ENCODE assay signal across 9 cellular contexts in genomic region chr5:104179057-104179456, GRCh38.
A peak's percentile ranks its signal among the peaks of the same experiment; 100 is the strongest.
DNase-seq lines count a peak whose midpoint lies in the region; TF ChIP-seq lines count a peak whose summit lies in the region.
"Had no signal": no experiment of that assay in that cellular context is flagged by ENCODE, and none has a peak within 500 bp of the region (broad histone marks: within the 10 kb centered on the region; RNA-seq: fewer than 3 reads in every experiment).

No MANE protein-coding gene starts in this region.

- in situ Hi-C loops in HAP-1 (cut with MboI; ENCODE audit: low sequenced_read_pairs): loop anchor here (10.0 kb wide), 1 partner anchor 364 kb away; no protein-coding TSS in a partner anchor

- no peaks in the 10 kb centered on the region for H3K27me3 ChIP-seq in HAP-1 (ENCODE audit: low read depth)

- H3K36me3 Mint-ChIP-seq in CD14-positive monocyte: no peaks in the 10 kb centered on the region

- no peaks in the 10 kb centered on the region for H3K36me3 ChIP-seq in HAP-1 (replicated peaks)

- peak; percentile 39 for DNase-seq in NK-92 treated with Interleukin-12 subunit alpha and Interleukin-12 subunit beta, amount 100 ng/mL, for 24 hours (lab: John Stamatoyannopoulos, UW)
- DNase-seq in NK-92 (lab: John Stamatoyannopoulos, UW; ENCODE audit: unreplicated experiment) (no peak), HAP-1 (ENCODE audit: low spot score in 2 of 2) (peak; percentile 80 to 81), NCI-H2029 (lab: John Stamatoyannopoulos, UW) (peak; percentile 68), amniotic stem cell (lab: John Stamatoyannopoulos, UW) (peak; percentile 31), kidney glomerular epithelial cell (lab: John Stamatoyannopoulos, UW) (peak; percentile 15), NCI-H146 treated with DMSO at 0.1 percent for 48 hours (lab: John Stamatoyannopoulos, UW; ENCODE audit: unreplicated experiment) (no peak), CD14-positive monocyte (ENCODE audit: low spot score) (no peak)

- no peak overlapping the region for H3K4me3 ChIP-seq in HAP-1

- no peaks in the 10 kb centered on the region for H3K27me3 Mint-ChIP-seq in CD14-positive monocyte (ENCODE audit: low read depth in 3 of 3)

- no peak for TF ChIP-seq CTCF in CD14-positive monocyte (IDR thresholded peaks at IDR 0.05)

- no peak overlapping the region for H3K4me3 Mint-ChIP-seq in CD14-positive monocyte

- H3K27ac Mint-ChIP-seq in CD14-positive monocyte: no peak overlapping the region

- peaks cover 23% of the 10 kb centered on the region for H3K4me1 ChIP-seq in HAP-1
- H3K4me1 ChIP-seq: Caco-2 had no signal

- peaks cover 7 to 27% (median 16%) of the 10 kb centered on the region in 7 donors for H3K9me3 Mint-ChIP-seq in CD14-positive monocyte

- H3K4me1 Mint-ChIP-seq in CD14-positive monocyte: no peaks in the 10 kb centered on the region

- intact Hi-C loops in CD14-positive monocyte (cut with micrococcal nuclease): no loop called here

- H3K9me3 ChIP-seq in HAP-1: no peaks in the 10 kb centered on the region

Comparison
In these comparisons a context has a peak if more than half of its experiments do, and no peak if none do; other contexts are left out.
1. DNase-seq: peak in NK-92 treated with Interleukin-12 subunit alpha and Interleukin-12 subunit beta, amount 100 ng/mL, for 24 hours (single experiment), HAP-1 (2 of 2), NCI-H2029 (single experiment), amniotic stem cell (single experiment) and kidney glomerular epithelial cell (single experiment); none in NK-92 (single experiment), NCI-H146 treated with DMSO at 0.1 percent for 48 hours (single experiment) and CD14-positive monocyte (single experiment).